ENCODE assay signal across 8 cellular contexts in genomic region chr11:57638005-57638760, GRCh38. TPM values are rescaled to one million over a fixed set of nuclear protein-coding genes. Genes with fewer than 3 reads are reported as not detected.
DNase-seq lines count a peak whose midpoint lies in the region; ATAC-seq and TF ChIP-seq lines count a peak whose summit lies in the region.

No MANE protein-coding gene starts in this region.

- CTCF ChIA-PET in activated CD4-positive, alpha-beta T cell treated with anti-CD3 and anti-CD28 coated beads for 36 hours (lab: Charles Lee) = interaction anchor here (0.7 to 7.3 kb wide), 4 partner anchors 11 to 145 kb away, joined by 3 to 80 read pairs (median 7); no protein-coding TSS in a partner anchor

- ATAC-seq in activated CD4-positive, alpha-beta T cell treated with anti-CD3 and anti-CD28 coated beads for 36 hours = peak; percentile 60
- ATAC-seq in HG03135 (IDR thresholded peaks at IDR 0.05; ENCODE audit: unreplicated experiment) = no peak

- H3K9me3 ChIP-seq in MM.1S (replicated peaks; ENCODE audit: insufficient read depth, low read length) (no peaks in the 10 kb centered on the region), WERI-Rb-1 (ENCODE audit: severe bottlenecking) (no peaks in the 10 kb centered on the region), mucosa of stomach (ENCODE audit: control insufficient read depth, low read length) (no peaks in the 10 kb centered on the region)

- H2AFZ ChIP-seq in MM.1S (ENCODE audit: low read length) = peak overlapping the region; percentile 97

- H3K4me3 ChIP-seq in MM.1S (ENCODE audit: low read length) = peak overlapping the region; percentile 83
- H3K4me3 ChIP-seq in WERI-Rb-1 (ENCODE audit: low read depth, low read length) = peak overlapping the region; percentile 32
- H3K4me3 ChIP-seq in fibroblast of mammary gland (ENCODE audit: control insufficient read depth, low read depth, low read length) = peak overlapping the region; percentile 97
- peak overlapping the region; percentile 50 for H3K4me3 ChIP-seq in mucosa of stomach (ENCODE audit: low read length)

- H3K9me2 ChIP-seq in MM.1S (replicated peaks; ENCODE audit: insufficient read depth, low read length) = no peaks in the 10 kb centered on the region

- H3K36me3 ChIP-seq in MM.1S (replicated peaks; ENCODE audit: insufficient read depth, low read length) (no peaks in the 10 kb centered on the region), WERI-Rb-1 (no peaks in the 10 kb centered on the region), mucosa of stomach (ENCODE audit: control insufficient read depth, insufficient read depth, low read length) (no peaks in the 10 kb centered on the region)

- H3K27ac ChIP-seq in MM.1S (ENCODE audit: low read length) (no peak overlapping the region), WERI-Rb-1 (no peak overlapping the region)

- H4K20me1 ChIP-seq in MM.1S (ENCODE audit: insufficient read depth, low read length) = no peaks in the 10 kb centered on the region

- POLR2A ChIA-PET in activated CD4-positive, alpha-beta T cell treated with anti-CD3 and anti-CD28 coated beads for 36 hours (lab: Charles Lee) = no interaction called here

- peak overlapping the region; percentile 42 for H3K27ac Mint-ChIP-seq in activated CD4-positive, alpha-beta T cell treated with anti-CD3 and anti-CD28 coated beads for 36 hours

- no peaks in the 10 kb centered on the region for H3K27me3 ChIP-seq in MM.1S (replicated peaks; ENCODE audit: insufficient read depth, low read length)
- H3K27me3 ChIP-seq in WERI-Rb-1 (ENCODE audit: insufficient read depth, low read depth, severe bottlenecking) = peaks cover 43% of the 10 kb centered on the region
- peaks cover 21% of the 10 kb centered on the region for H3K27me3 ChIP-seq in mucosa of stomach (ENCODE audit: control insufficient read depth, insufficient read depth, low read length)

- H3K79me2 ChIP-seq in MM.1S (ENCODE audit: low read length) = no peaks in the 10 kb centered on the region

- H3K4me1 Mint-ChIP-seq in activated CD4-positive, alpha-beta T cell treated with anti-CD3 and anti-CD28 coated beads for 36 hours = peaks cover 10% of the 10 kb centered on the region

- peak; percentile 41 for DNase-seq in activated CD4-positive, alpha-beta T cell treated with anti-CD3 and anti-CD28 coated beads for 36 hours
- DNase-seq in activated CD4-positive, alpha-beta T cell treated with anti-CD3 and anti-CD28 coated beads for 4 hours = no peak
- DNase-seq in MM.1S (no peak), WERI-Rb-1 (no peak), fibroblast of mammary gland (ENCODE audit: low read depth) (peak; percentile 83), ureter (ENCODE audit: low spot score) (peak; percentile 79)

- H3K36me3 Mint-ChIP-seq in activated CD4-positive, alpha-beta T cell treated with anti-CD3 and anti-CD28 coated beads for 36 hours (ENCODE audit: low read depth) = no peaks in the 10 kb centered on the region

- peaks cover 3% of the 10 kb centered on the region; the same call in 1 of the 2 replicates for H3K4me1 ChIP-seq in MM.1S (ENCODE audit: low read length)
- peaks cover 13% of the 10 kb centered on the region for H3K4me1 ChIP-seq in mucosa of stomach (ENCODE audit: control insufficient read depth, insufficient read depth, low read length)

- peak overlapping the region; percentile 98 for H3K4me2 ChIP-seq in MM.1S (ENCODE audit: low read depth, low read length)

- no peaks in the 10 kb centered on the region for H3K9me3 Mint-ChIP-seq in activated CD4-positive, alpha-beta T cell treated with anti-CD3 and anti-CD28 coated beads for 36 hours (ENCODE audit: low read depth)

- H3K9ac ChIP-seq in MM.1S (ENCODE audit: low read length) = peak overlapping the region; percentile 67
- peak overlapping the region; percentile 73 for H3K9ac ChIP-seq in mucosa of stomach (ENCODE audit: low read length)

- peak overlapping the region; percentile 82 for H3K4me3 Mint-ChIP-seq in activated CD4-positive, alpha-beta T cell treated with anti-CD3 and anti-CD28 coated beads for 36 hours

- no peak; the same call in 1 of the 2 replicates for TF ChIP-seq CTCF in MM.1S (IDR thresholded peaks at IDR 0.05; ENCODE audit: low read length)
- no peak for TF ChIP-seq CTCF in WERI-Rb-1 (IDR thresholded peaks at IDR 0.05; ENCODE audit: low read depth, low read length)
- TF ChIP-seq CTCF in fibroblast of mammary gland (conservative IDR thresholded peaks at IDR 0.05; ENCODE audit: control insufficient read depth, insufficient read depth, low read depth, low read length) = no peak

- intact Hi-C loops in activated CD4-positive, alpha-beta T cell treated with anti-CD3 and anti-CD28 coated beads for 36 hours (cut with DNase I, micrococcal nuclease) = no loop called here

- H3F3A ChIP-seq in MM.1S (ENCODE audit: insufficient read depth, low read length) = peaks cover 5% of the 10 kb centered on the region; the same call in 1 of the 2 replicates

- H3K27me3 Mint-ChIP-seq in activated CD4-positive, alpha-beta T cell treated with anti-CD3 and anti-CD28 coated beads for 36 hours = peaks cover 11% of the 10 kb centered on the region

RNA-seq across cellular contexts. Expression of gene YPEL4, which starts 11.5 kb away (rescaled TPM):
- under 1 TPM; 0.43 to 0.47 TPM for total RNA-seq in activated CD4-positive, alpha-beta T cell treated with anti-CD3 and anti-CD28 coated beads for 36 hours
- total RNA-seq in ureter = 0.44 TPM

RNA-seq across cellular contexts. Expression of gene CLP1, which starts 19.4 kb away (rescaled TPM):
- total RNA-seq in activated CD4-positive, alpha-beta T cell treated with anti-CD3 and anti-CD28 coated beads for 36 hours = 10 to 100 TPM; 11.9 to 15.9 TPM
- total RNA-seq in ureter = 10.0 TPM

RNA-seq across cellular contexts. Expression of gene ZDHHC5, which starts 29.7 kb away (rescaled TPM):
- 10 to 100 TPM; 46.2 to 60.0 TPM for total RNA-seq in activated CD4-positive, alpha-beta T cell treated with anti-CD3 and anti-CD28 coated beads for 36 hours
- 91.9 TPM for total RNA-seq in ureter

RNA-seq across cellular contexts. Expression of gene SERPING1, which starts 40.7 kb away (rescaled TPM):
- under 1 TPM; 0.51 to 0.87 TPM for total RNA-seq in activated CD4-positive, alpha-beta T cell treated with anti-CD3 and anti-CD28 coated beads for 36 hours
- total RNA-seq in ureter = 302 TPM

Comparison
In these comparisons a context has a peak if more than half of its experiments do, and no peak if none do; other contexts are left out.
1. DNase-seq: peak in activated CD4-positive, alpha-beta T cell treated with anti-CD3 and anti-CD28 coated beads for 36 hours (single experiment), fibroblast of mammary gland (single experiment) and ureter (single experiment); none in activated CD4-positive, alpha-beta T cell treated with anti-CD3 and anti-CD28 coated beads for 4 hours (0 of 2), MM.1S (single experiment) and WERI-Rb-1 (single experiment).
2. H3K4me3 ChIP-seq: peak in every context shown above with its lines; median percentile 97 in fibroblast of mammary gland; 83 in MM.1S; 50 in mucosa of stomach; 32 in WERI-Rb-1.